ENCODE assay signal across 8 cellular contexts in the genomic region with DNA sequence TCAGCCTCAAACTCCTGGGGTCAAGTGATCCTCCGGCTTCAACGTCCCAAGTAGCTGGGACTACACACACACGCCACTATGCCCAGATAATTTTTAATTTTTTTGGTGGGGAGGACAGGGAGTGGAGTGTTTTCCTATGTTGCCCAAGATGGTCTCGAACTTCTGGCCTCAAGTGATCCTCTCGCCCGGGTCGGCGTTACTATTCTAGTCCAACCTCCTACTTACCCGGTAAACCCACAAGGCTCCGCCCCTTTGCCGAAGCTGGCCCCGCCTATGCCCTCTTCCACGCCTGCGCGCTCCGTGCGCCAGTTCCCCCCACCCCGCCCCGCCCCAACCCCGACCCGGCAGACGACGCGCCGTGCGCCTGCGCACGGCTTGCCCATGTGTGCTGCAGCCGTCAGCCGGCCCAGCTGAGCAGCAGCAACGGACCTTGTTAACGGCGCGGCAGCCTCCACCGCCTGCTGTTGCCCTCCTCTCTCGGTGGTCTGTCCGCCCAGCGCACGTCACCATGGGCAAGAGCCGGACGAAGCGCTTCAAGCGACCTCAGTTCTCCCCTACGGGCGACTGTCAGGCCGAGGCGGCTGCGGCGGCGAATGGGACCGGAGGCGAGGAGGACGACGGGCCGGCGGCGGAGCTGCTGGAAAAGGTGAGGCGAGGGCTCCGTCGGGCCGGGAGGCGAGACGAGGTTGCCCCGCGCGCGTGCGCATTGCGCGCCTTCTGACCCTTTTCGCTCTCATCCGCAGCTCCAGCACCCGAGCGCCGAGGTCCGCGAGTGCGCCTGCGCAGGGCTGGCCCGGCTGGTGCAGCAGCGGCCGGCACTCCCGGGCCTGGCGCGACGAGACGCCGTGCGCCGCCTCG. TPM values are rescaled to one million over a fixed set of nuclear protein-coding genes. Genes with fewer than 3 reads are reported as not detected.
DNase-seq lines count a peak whose midpoint lies in the region; ATAC-seq and TF ChIP-seq lines count a peak whose summit lies in the region.

A gene with protein sequence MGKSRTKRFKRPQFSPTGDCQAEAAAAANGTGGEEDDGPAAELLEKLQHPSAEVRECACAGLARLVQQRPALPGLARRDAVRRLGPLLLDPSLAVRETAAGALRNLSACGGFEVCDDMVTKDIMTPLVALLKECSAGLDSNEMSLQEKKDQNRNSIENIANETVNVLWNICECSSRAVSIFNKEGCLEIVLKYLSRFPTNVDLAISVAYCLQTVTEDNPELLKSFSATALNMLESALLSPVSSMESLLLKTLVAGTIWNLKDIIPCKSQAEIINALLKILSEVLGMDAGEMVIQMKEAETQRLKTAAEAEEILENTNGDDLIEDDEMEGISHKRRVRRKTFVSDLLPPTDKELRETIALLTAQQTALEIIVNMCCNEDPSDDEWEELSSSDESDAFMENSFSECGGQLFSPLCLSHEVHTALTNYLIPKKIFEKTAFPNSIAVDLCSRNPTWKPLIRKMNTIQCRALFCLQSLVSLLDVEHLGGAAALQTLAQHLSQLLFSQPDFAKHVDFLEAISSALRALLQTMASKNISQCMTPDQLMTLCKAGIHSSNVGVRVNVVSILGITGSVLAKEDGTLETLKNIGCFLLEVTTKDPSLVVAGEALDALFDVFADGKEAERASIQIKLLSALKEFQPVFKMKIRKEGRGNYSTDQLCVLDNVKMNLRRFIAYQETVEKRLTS (plus strand): TSS at position 347 of the 858 bp plus-strand sequence. CDS start 162 bp downstream, at position 509.

- TF ChIP-seq CTCF in ascending aorta (IDR thresholded peaks at IDR 0.05) (no peak), vagina (IDR thresholded peaks at IDR 0.05) (no peak)

- H3K9ac ChIP-seq in rectal smooth muscle tissue (ENCODE audit: low read length) = peak within 1 kb of the TSS; percentile 45

- H3K9me3 ChIP-seq in ascending aorta (no peaks in the 10 kb centered on the region), vagina (no peaks in the 10 kb centered on the region)

- H3K27ac ChIP-seq in ascending aorta = peak within 1 kb of the TSS; percentile 90 to 92
- peak within 1 kb of the TSS; percentile 94 for H3K27ac ChIP-seq in rectal smooth muscle tissue (ENCODE audit: low read depth, low read length)
- peak within 1 kb of the TSS; percentile 95 for H3K27ac ChIP-seq in vagina

- H3K4me1 ChIP-seq in ascending aorta (peaks cover 4 to 20% of the 10 kb centered on the region in 2 donors), rectal smooth muscle tissue (ENCODE audit: control insufficient read depth, insufficient read depth, low read length) (peaks cover 12% of the 10 kb centered on the region), vagina (peaks cover 18% of the 10 kb centered on the region)

- peak within 1 kb of the TSS; percentile 80 to 98 for H3K4me3 ChIP-seq in ascending aorta
- H3K4me3 ChIP-seq in rectal smooth muscle tissue (ENCODE audit: low read length) = peak within 1 kb of the TSS; percentile 95
- peak within 1 kb of the TSS; percentile 77 to 81 for H3K4me3 ChIP-seq in vagina

- intact Hi-C loops in T-helper 2 cell treated with Interferon-gamma antibody and Interleukin-4, amounts not matched to agents 100 ng/mL and 5 ng/mL, for 36 hours (cut with micrococcal nuclease) = loop anchor here (1.0 to 10.0 kb wide), 7 partner anchors 41 to 741 kb away; partner anchors contain the start of gene CNEP1R1
- intact Hi-C loops in ascending aorta (cut with DNase I) = loop anchor here (1.0 to 10.0 kb wide), 7 partner anchors 41 to 676 kb away; partner anchors contain the start of genes BRD7, CNEP1R1, CYLD and TENT4B
- intact Hi-C loops in vagina (cut with DNase I) = no loop called here

- ATAC-seq in GM18502 (IDR thresholded peaks at IDR 0.05; ENCODE audit: poor library complexity, unreplicated experiment) = peak; percentile 80
- peak; percentile 79 for ATAC-seq in HG02943 (IDR thresholded peaks at IDR 0.05; ENCODE audit: low read depth, unreplicated experiment)

- DNase-seq in NCI-H187 treated with DMSO at 0.1 percent for 48 hours (lab: John Stamatoyannopoulos, UW) (peak; percentile 36), ascending aorta (ENCODE audit: low spot score in 2 of 2) (peak; percentile 65 to 95), hepatic stellate cell (ENCODE audit: low spot score) (peak; percentile 95), vagina (ENCODE audit: extremely low spot score in 2 of 2) (peak in 1 of 2 donors; percentile 93)

- TF ChIP-seq POLR2A in vagina (IDR thresholded peaks at IDR 0.05) = peak in 1 of 2 donors; percentile 29

- H3K36me3 ChIP-seq in ascending aorta = peaks cover 4 to 8% of the 10 kb centered on the region in 2 donors
- H3K36me3 ChIP-seq in rectal smooth muscle tissue (ENCODE audit: control insufficient read depth, insufficient read depth, low read length) = peaks cover 1% of the 10 kb centered on the region
- H3K36me3 ChIP-seq in vagina = peaks cover 0 to 15% of the 10 kb centered on the region in 2 donors

- H3K27me3 ChIP-seq in ascending aorta (no peaks in the 10 kb centered on the region), rectal smooth muscle tissue (ENCODE audit: control insufficient read depth, insufficient read depth, low read length) (no peaks in the 10 kb centered on the region), vagina (no peaks in the 10 kb centered on the region)

RNA-seq across cellular contexts. Expression of the gene that starts here (rescaled TPM):
- 27.7 and 28.7 TPM in 2 replicates for total RNA-seq in T-helper 2 cell treated with Interferon-gamma antibody and Interleukin-4, amounts not matched to agents 100 ng/mL and 5 ng/mL, for 36 hours
- total RNA-seq in ascending aorta = 10.4 TPM
- total RNA-seq in vagina = 16.5 TPM
